Comparison of ENCODE assay signal across 1 cellular context in the genomic region with DNA sequence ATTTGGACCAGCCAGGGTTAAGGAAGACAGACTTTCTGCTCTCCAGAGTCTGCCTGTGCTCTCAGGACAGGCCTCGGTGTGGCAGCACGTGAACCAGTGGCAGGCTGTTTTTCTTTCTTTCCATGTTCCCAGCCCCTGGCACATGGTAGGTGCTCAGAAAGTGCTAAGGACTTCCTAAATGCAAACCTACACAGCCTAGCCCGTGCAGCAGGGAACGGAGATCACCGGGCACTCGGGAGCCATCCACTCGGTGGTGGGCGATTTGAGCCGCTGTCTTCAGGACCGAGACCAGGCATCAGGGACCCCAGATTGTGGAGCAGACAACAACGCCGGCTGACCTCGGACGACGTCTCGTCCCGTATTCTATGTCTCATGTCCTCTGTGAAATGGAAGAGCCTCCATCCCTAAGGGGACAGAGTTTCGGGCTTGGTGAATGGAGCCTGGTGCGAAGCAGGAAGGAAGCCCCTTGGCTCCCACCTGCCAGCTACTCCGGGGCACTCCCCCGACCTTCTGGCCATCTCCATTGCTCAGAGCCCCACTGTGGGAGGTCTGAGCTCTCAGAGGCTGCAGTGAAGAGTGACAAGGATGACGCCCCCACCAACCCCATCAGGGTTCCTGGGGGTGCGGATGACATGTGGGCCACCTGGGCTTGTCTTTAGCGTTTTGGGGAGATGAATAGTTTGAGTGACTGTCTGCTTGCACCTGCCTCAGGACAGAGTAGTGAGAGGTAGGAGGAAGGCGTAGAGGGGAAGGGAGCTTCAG.
TF ChIP-seq lines count a peak whose summit lies in the region.

No MANE protein-coding gene starts in this region.

TF ChIP-seq in K562, 482 proteins besides CTCF, POLR2A, EP300 and RAD21 (continued from another document):
- TF ChIP-seq, protein P1, sequence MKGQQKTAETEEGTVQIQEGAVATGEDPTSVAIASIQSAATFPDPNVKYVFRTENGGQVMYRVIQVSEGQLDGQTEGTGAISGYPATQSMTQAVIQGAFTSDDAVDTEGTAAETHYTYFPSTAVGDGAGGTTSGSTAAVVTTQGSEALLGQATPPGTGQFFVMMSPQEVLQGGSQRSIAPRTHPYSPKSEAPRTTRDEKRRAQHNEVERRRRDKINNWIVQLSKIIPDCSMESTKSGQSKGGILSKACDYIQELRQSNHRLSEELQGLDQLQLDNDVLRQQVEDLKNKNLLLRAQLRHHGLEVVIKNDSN (CRISPR knock-in tag; IDR thresholded peaks at IDR 0.05), result 0 out of 2 replicates have a peak, but pooled peaks have one; percentile 11
